Comparison of ENCODE assay signal across 20 cellular contexts in genomic region chr11:9222654-9223053, GRCh38. TPM values are rescaled to one million over a fixed set of nuclear protein-coding genes. Genes with fewer than 3 reads are reported as not detected.
DNase-seq lines count a peak whose midpoint lies in the region; ATAC-seq, FAIRE-seq and TF ChIP-seq lines count a peak whose summit lies in the region.
"Had no signal": no experiment of that assay in that cellular context is flagged by ENCODE, and none has a peak within 500 bp of the region (broad histone marks: within the 10 kb centered on the region; RNA-seq: fewer than 3 reads in every experiment).

No MANE protein-coding gene starts in this region.

- peaks cover 6% of the 10 kb centered on the region for H3K27me3 Mint-ChIP-seq in neural progenitor cell (ENCODE audit: insufficient read depth, low read depth)
- no peaks in the 10 kb centered on the region for H3K27me3 Mint-ChIP-seq in effector memory CD8-positive, alpha-beta T cell

- no peak overlapping the region for H3K4me3 Mint-ChIP-seq in neural progenitor cell
- H3K4me3 Mint-ChIP-seq in effector memory CD8-positive, alpha-beta T cell: no peak overlapping the region

- no peak overlapping the region for H3K9ac ChIP-seq in neural progenitor cell

- H3K4me2 ChIP-seq in neural progenitor cell: no peak overlapping the region

- H3K4me1 Mint-ChIP-seq in neural progenitor cell: no peaks in the 10 kb centered on the region
- H3K4me1 Mint-ChIP-seq in effector memory CD8-positive, alpha-beta T cell (ENCODE audit: low read depth in 2 of 2): no peaks in the 10 kb centered on the region

- H3K27me3 ChIP-seq in Panc1 (ENCODE audit: control insufficient read depth, insufficient read depth, low read length) (no peaks in the 10 kb centered on the region), neural progenitor cell (no peaks in the 10 kb centered on the region)
- H3K27me3 ChIP-seq: BE2C, Peyer's patch, SJCRH30 had no signal

- TF ChIP-seq CTCF in Panc1 (IDR thresholded peaks at IDR 0.05) (no peak), neural progenitor cell (IDR thresholded peaks at IDR 0.05) (no peak), D721Med (IDR thresholded peaks at IDR 0.05; ENCODE audit: insufficient read depth, missing control alignments) (no peak), coronary artery (IDR thresholded peaks at IDR 0.05) (no peak)

- in situ Hi-C loops in Panc1 (cut with HindIII; ENCODE audit: low pct_unique_long_range_greater_than_20kb, low sequenced_read_pairs): no loop called here

- H3K27ac ChIP-seq in Panc1 (ENCODE audit: low read length): no peak overlapping the region
- peak overlapping the region; percentile 83 for H3K27ac ChIP-seq in neural progenitor cell
- no peak overlapping the region for H3K27ac ChIP-seq in coronary artery
- H3K27ac ChIP-seq: HL-60, Peyer's patch, SJCRH30 had no signal

- H3K4me3 ChIP-seq in Panc1 (ENCODE audit: low read depth in 2 of 2, low read length in 2 of 2): no peak overlapping the region
- no peak overlapping the region for H3K4me3 ChIP-seq in neural progenitor cell
- no peak overlapping the region for H3K4me3 ChIP-seq in coronary artery
- H3K4me3 ChIP-seq: K562, Peyer's patch, SJCRH30 had no signal

- BruUV-seq in Panc1 (replicated peaks; lab: Mats Ljungman, UMichigan): no TSS peak

- ATAC-seq in Panc1: peak; percentile 41; the same call in 1 of the 2 replicates
- ATAC-seq in HG02870 (IDR thresholded peaks at IDR 0.05; ENCODE audit: unreplicated experiment): no peak
- no peak for ATAC-seq in effector memory CD8-positive, alpha-beta T cell (replicated peaks)
- ATAC-seq: HepG2, K562 had no signal

- DNase-seq in Ammon's horn (ENCODE audit: low spot score) (peak; percentile 40), Panc1 (ENCODE audit: low read depth, low spot score) (no peak), fibroblast of gingiva (ENCODE audit: low read depth) (peak; percentile 6), neural progenitor cell (ENCODE audit: low spot score) (no peak), D721Med (ENCODE audit: insufficient read length, low spot score) (no peak), coronary artery (ENCODE audit: low spot score) (no peak)
- no peak for DNase-seq in effector memory CD8-positive, alpha-beta T cell
- DNase-seq: BE2C, DND-41, NCI-H1092 treated with DMSO at 0.1 percent for 48 hours, NCI-H1436 treated with DMSO at 0.1 percent for 48 hours, NCI-H1930, NCI-H510A, Peyer's patch, SJCRH30 had no signal

- H3K9me3 ChIP-seq in Panc1 (ENCODE audit: control insufficient read depth, insufficient read depth, low read depth, low read length): no peaks in the 10 kb centered on the region
- H3K9me3 ChIP-seq in neural progenitor cell (ENCODE audit: low read depth): no peaks in the 10 kb centered on the region
- H3K9me3 ChIP-seq: BE2C, Peyer's patch, SJCRH30 had no signal

- intact Hi-C loops in Panc1 (cut with micrococcal nuclease; ENCODE audit: unreplicated experiment): no loop called here

- no peak overlapping the region for H2AFZ ChIP-seq in neural progenitor cell (replicated peaks)

- H3K4me1 ChIP-seq in Panc1 (ENCODE audit: control insufficient read depth, insufficient read depth, low read length) (peaks cover 10% of the 10 kb centered on the region; the same call in 1 of the 2 replicates), neural progenitor cell (peaks cover 3% of the 10 kb centered on the region)
- H3K4me1 ChIP-seq: BE2C, Peyer's patch, SJCRH30 had no signal

- no peak for FAIRE-seq in D721Med (lab: Jason Lieb, UNC)
- FAIRE-seq: A204.1, HepG2, K562 had no signal

- CTCF ChIA-PET in Panc1 (lab: Charles Lee): no interaction called here

- H3K9me3 Mint-ChIP-seq in neural progenitor cell: peaks cover 3% of the 10 kb centered on the region
- H3K9me3 Mint-ChIP-seq in effector memory CD8-positive, alpha-beta T cell: no peaks in the 10 kb centered on the region

- H3K27ac Mint-ChIP-seq in neural progenitor cell: no peak overlapping the region
- no peak overlapping the region for H3K27ac Mint-ChIP-seq in effector memory CD8-positive, alpha-beta T cell

- peaks cover 14% of the 10 kb centered on the region for H3K36me3 Mint-ChIP-seq in neural progenitor cell
- H3K36me3 Mint-ChIP-seq in effector memory CD8-positive, alpha-beta T cell (ENCODE audit: insufficient read depth): peaks cover 2% of the 10 kb centered on the region

- peaks cover 6% of the 10 kb centered on the region for H3F3A ChIP-seq in neural progenitor cell (ENCODE audit: low read depth)

- H3K36me3 ChIP-seq in Panc1 (ENCODE audit: control insufficient read depth, insufficient read depth, low read length) (no peaks in the 10 kb centered on the region), neural progenitor cell (no peaks in the 10 kb centered on the region)
- H3K36me3 ChIP-seq: BE2C, Peyer's patch had no signal

- peaks cover 43% of the 10 kb centered on the region for H4K20me1 ChIP-seq in neural progenitor cell (ENCODE audit: low read depth)

- POLR2A ChIA-PET in Panc1 (lab: Charles Lee): interaction anchor here (0.7 kb wide), 1 partner anchor 10 kb away, joined by 4 read pairs; no protein-coding TSS in a partner anchor

- H3K79me2 ChIP-seq in neural progenitor cell (ENCODE audit: low read depth): peaks cover 100% of the 10 kb centered on the region

RNA-seq across cellular contexts. Expression of gene DENND5A, which starts 42.5 kb away (rescaled TPM):
- total RNA-seq in Panc1 (2021; ENCODE audit: unreplicated experiment) (136 TPM), neural progenitor cell (ENCODE audit: low replicate concordance) (134 and 142 TPM in 2 replicates)
- polyA plus RNA-seq in Panc1 (2012; ENCODE audit: insufficient read length): 117 TPM

Comparison
In these comparisons a context has a peak if more than half of its experiments do, and no peak if none do; other contexts are left out.
1. DNase-seq: peak in Ammon's horn (single experiment) and fibroblast of gingiva (single experiment); none in Panc1 (single experiment), neural progenitor cell (single experiment), D721Med (single experiment), coronary artery (single experiment) and effector memory CD8-positive, alpha-beta T cell (0 of 3).